In genomic region chr5:65480306-65480865, GRCh38 we compare ENCODE assay signal across 8 cellular contexts. TPM values are rescaled to one million over a fixed set of nuclear protein-coding genes. Genes with fewer than 3 reads are reported as not detected.
DNase-seq lines count a peak whose midpoint lies in the region; ATAC-seq and TF ChIP-seq lines count a peak whose summit lies in the region.

No MANE protein-coding gene starts in this region.

- no TSS peak for BruUV-seq in OCI-LY7 (replicated peaks; lab: Mats Ljungman, UMichigan)

- 0% methylated on average over 15 of the region's 15 CpGs for WGBS in right cardiac atrium

- DNase-seq in GM06990 (ENCODE audit: extremely low read depth, insufficient read length) (peak; percentile 41), OCI-LY7 (ENCODE audit: low spot score) (peak; percentile 69), anterior cingulate cortex (lab: John Stamatoyannopoulos, UW) (peak in 30 of 58 donors; percentile 2 to 76 (median 19)), right cardiac atrium (peak; percentile 79 to 90 (median 86)), DMS153 treated with DMSO at 0.1 percent for 48 hours (lab: John Stamatoyannopoulos, UW; ENCODE audit: unreplicated experiment) (no peak)

- peak overlapping the region; percentile 82 for H2AFZ ChIP-seq in OCI-LY7 (ENCODE audit: low read length)

- intact Hi-C loops in OCI-LY7 (cut with micrococcal nuclease; ENCODE audit: unreplicated experiment), result loop anchor here (1.0 to 5.0 kb wide), 4 partner anchors 418 to 711 kb away; no protein-coding TSS in a partner anchor
- intact Hi-C loops in right cardiac atrium (cut with DNase I), result loop anchor here (5.0 to 10.0 kb wide), 9 partner anchors 376 to 846 kb away; no protein-coding TSS in a partner anchor

- H3K4me1 ChIP-seq in OCI-LY7 (ENCODE audit: insufficient read depth, low read length, poor library complexity, severe bottlenecking) (peaks cover 40% of the 10 kb centered on the region), right cardiac atrium (ENCODE audit: control insufficient read depth, insufficient read depth, low read length) (no peaks in the 10 kb centered on the region), rectal smooth muscle tissue (ENCODE audit: control insufficient read depth, insufficient read depth, low read length) (peaks cover 15% of the 10 kb centered on the region)

- ATAC-seq in HG02852 (IDR thresholded peaks at IDR 0.05; ENCODE audit: unreplicated experiment) (peak; percentile 25), right cardiac atrium (peak; percentile 26 to 32), GM18861 (IDR thresholded peaks at IDR 0.05; ENCODE audit: unreplicated experiment) (no peak)

- TF ChIP-seq CTCF in GM06990 (IDR thresholded peaks at IDR 0.05; ENCODE audit: insufficient read depth, low read length, poor library complexity, severe bottlenecking), result peak; percentile 7
- TF ChIP-seq CTCF in OCI-LY7 (conservative IDR thresholded peaks at IDR 0.05; ENCODE audit: low read length), result peak; percentile 57

- CTCF ChIA-PET in OCI-LY7 (lab: Charles Lee; ENCODE audit: unreplicated experiment), result interaction anchor here (0.6 kb wide), 1 partner anchor 422 kb away, joined by 3 read pairs; no protein-coding TSS in a partner anchor

- peak overlapping the region; percentile 32 for H3K9ac ChIP-seq in rectal smooth muscle tissue (ENCODE audit: low read length)

- H3K79me2 ChIP-seq in OCI-LY7 (ENCODE audit: insufficient read depth, low read depth, low read length), result peaks cover 22% of the 10 kb centered on the region; the same call in 1 of the 2 replicates

- peak overlapping the region; percentile 99 for H3K4me2 ChIP-seq in OCI-LY7 (ENCODE audit: low read length)

- peak overlapping the region; percentile 69 for H3K4me3 ChIP-seq in GM06990 (replicated peaks; ENCODE audit: low read depth, low read length)
- H3K4me3 ChIP-seq in OCI-LY7 (ENCODE audit: low read depth, low read length, poor library complexity, severe bottlenecking), result peak overlapping the region; percentile 71
- peak overlapping the region; percentile 98 for H3K4me3 ChIP-seq in right cardiac atrium (ENCODE audit: low read length)
- H3K4me3 ChIP-seq in rectal smooth muscle tissue (ENCODE audit: low read length), result peak overlapping the region; percentile 80

- no peaks in the 10 kb centered on the region for H3K27me3 ChIP-seq in GM06990 (replicated peaks; ENCODE audit: control insufficient read depth, insufficient read depth, low read length)
- no peaks in the 10 kb centered on the region for H3K27me3 ChIP-seq in right cardiac atrium (ENCODE audit: control insufficient read depth, insufficient read depth)
- H3K27me3 ChIP-seq in rectal smooth muscle tissue (ENCODE audit: control insufficient read depth, insufficient read depth, low read length), result no peaks in the 10 kb centered on the region

- H3K27ac ChIP-seq in OCI-LY7 (ENCODE audit: low read depth, low read length, poor library complexity, severe bottlenecking) (peak overlapping the region; percentile 72), right cardiac atrium (ENCODE audit: low read length) (no peak overlapping the region), rectal smooth muscle tissue (ENCODE audit: low read depth, low read length) (peak overlapping the region; percentile 81)

- no peaks in the 10 kb centered on the region for H3K36me3 ChIP-seq in GM06990 (ENCODE audit: control insufficient read depth, insufficient read depth, low read length)
- H3K36me3 ChIP-seq in OCI-LY7 (ENCODE audit: insufficient read depth, low read length), result no peaks in the 10 kb centered on the region
- no peaks in the 10 kb centered on the region for H3K36me3 ChIP-seq in rectal smooth muscle tissue (ENCODE audit: control insufficient read depth, insufficient read depth, low read length)

- H3K9me3 ChIP-seq in OCI-LY7 (ENCODE audit: low read length), result no peaks in the 10 kb centered on the region
- H3K9me3 ChIP-seq in right cardiac atrium (ENCODE audit: control insufficient read depth, low read length), result no peaks in the 10 kb centered on the region

- H3K9me2 ChIP-seq in OCI-LY7 (ENCODE audit: insufficient read depth, low read length), result no peaks in the 10 kb centered on the region

- POLR2A ChIA-PET in OCI-LY7 (lab: Charles Lee), result interaction anchor here (0.5 to 2.2 kb wide), 19 partner anchors 9 to 1244 kb away, joined by 3 to 7 read pairs (median 4); partner anchors contain the start of genes CENPK and PPWD1

- H4K20me1 ChIP-seq in OCI-LY7 (ENCODE audit: insufficient read depth, low read length), result no peaks in the 10 kb centered on the region

RNA-seq across cellular contexts. Expression of gene ADAMTS6, which starts 1.3 kb away (rescaled TPM):
- total RNA-seq in OCI-LY7 (2014; rRNA removed; shearing (Covaris generic)), result 18.1 and 23.0 TPM in 2 replicates
- total RNA-seq in OCI-LY7 (2022) (13.9 and 14.3 TPM in 2 replicates), right cardiac atrium (1 to 10 TPM in 3 of 4 donors, under 1 TPM in 1; 0.86 to 1.8 (median 1.1) TPM)
- 0.29 TPM for polyA plus RNA-seq in right cardiac atrium

Comparison
In these comparisons a context has a peak if more than half of its experiments do, and no peak if none do; other contexts are left out.
1. RNA of gene ADAMTS6, which starts 1.3 kb away (total RNA-seq): 13.9 to 23.0 TPM in OCI-LY7; 0.86 to 1.8 TPM in right cardiac atrium; every median in the first group is over 4 times any median in the second.
2. Peak in every context shown above with its lines, with median percentiles within 50 percentile points of each other: H3K4me3 ChIP-seq.